Comparison of ENCODE assay signal across 8 cellular contexts in genomic region chr17:7850970-7851437, GRCh38. TPM values are rescaled to one million over a fixed set of nuclear protein-coding genes. Genes with fewer than 3 reads are reported as not detected.
DNase-seq lines count a peak whose midpoint lies in the region; ATAC-seq and TF ChIP-seq lines count a peak whose summit lies in the region.

No MANE protein-coding gene starts in this region.

- H3K27ac ChIP-seq in MM.1S (ENCODE audit: low read length), result no peak overlapping the region
- no peak overlapping the region for H3K27ac ChIP-seq in ovary

- peaks cover 13% of the 10 kb centered on the region for H3K4me1 ChIP-seq in MM.1S (ENCODE audit: low read length)
- peaks cover 2% of the 10 kb centered on the region for H3K4me1 ChIP-seq in ovary (ENCODE audit: insufficient read depth)
- H3K4me1 ChIP-seq in HAP-1, result peaks cover 12% of the 10 kb centered on the region

- intact Hi-C loops in ovary (cut with DNase I), result loop anchor here in 2 of 4 donors (5.0 to 10.0 kb wide), 2 partner anchors 106 to 109 kb away; no protein-coding TSS in a partner anchor

- ATAC-seq in GM18498 (IDR thresholded peaks at IDR 0.05; ENCODE audit: unreplicated experiment) (peak; percentile 2), GM21390 (IDR thresholded peaks at IDR 0.05; ENCODE audit: unreplicated experiment) (no peak), GM18502 (IDR thresholded peaks at IDR 0.05; ENCODE audit: poor library complexity, unreplicated experiment) (no peak)

- H3K27me3 ChIP-seq in MM.1S (replicated peaks; ENCODE audit: insufficient read depth, low read length) (no peaks in the 10 kb centered on the region), ovary (no peaks in the 10 kb centered on the region), HAP-1 (ENCODE audit: low read depth) (no peaks in the 10 kb centered on the region)

- no peak for TF ChIP-seq POLR2A in ovary (IDR thresholded peaks at IDR 0.05)

- H2AFZ ChIP-seq in MM.1S (ENCODE audit: low read length), result peak overlapping the region; percentile 55; the same call in 1 of the 2 replicates

- no peaks in the 10 kb centered on the region for H3K9me2 ChIP-seq in MM.1S (replicated peaks; ENCODE audit: insufficient read depth, low read length)

- no peaks in the 10 kb centered on the region for H3K9me3 ChIP-seq in MM.1S (replicated peaks; ENCODE audit: insufficient read depth, low read length)
- no peaks in the 10 kb centered on the region for H3K9me3 ChIP-seq in ovary
- H3K9me3 ChIP-seq in HAP-1, result no peaks in the 10 kb centered on the region

- H3K79me2 ChIP-seq in MM.1S (ENCODE audit: low read length), result peaks cover 11% of the 10 kb centered on the region

- WGBS in ovary, 3 donors, result 79 to 82% (median 80%) methylated on average over 13 of the region's 13 CpGs

- peak overlapping the region; percentile 45 for H3K9ac ChIP-seq in MM.1S (ENCODE audit: low read length)

- DNase-seq in MM.1S (no peak), cerebellar cortex (ENCODE audit: low spot score) (peak; percentile 14), ovary (peak in 4 of 5 donors; percentile 47 to 55 (median 48)), HAP-1 (ENCODE audit: low spot score in 2 of 2) (no peak), COLO829 (ENCODE audit: low spot score) (no peak)

- no peak for TF ChIP-seq EP300 in ovary (IDR thresholded peaks at IDR 0.05)

- no peaks in the 10 kb centered on the region for H4K20me1 ChIP-seq in MM.1S (ENCODE audit: insufficient read depth, low read length)

- H3K4me2 ChIP-seq in MM.1S (ENCODE audit: low read depth, low read length), result peak overlapping the region; percentile 80

- H3F3A ChIP-seq in MM.1S (ENCODE audit: insufficient read depth, low read length), result no peaks in the 10 kb centered on the region

- H3K4me3 ChIP-seq in MM.1S (ENCODE audit: low read length) (peak overlapping the region; percentile 64), ovary (no peak overlapping the region), HAP-1 (no peak overlapping the region; the same call in 1 of the 2 replicates)

- TF ChIP-seq CTCF in MM.1S (IDR thresholded peaks at IDR 0.05; ENCODE audit: low read length) (no peak), ovary (IDR thresholded peaks at IDR 0.05) (no peak)

- H3K36me3 ChIP-seq in MM.1S (replicated peaks; ENCODE audit: insufficient read depth, low read length) (no peaks in the 10 kb centered on the region), ovary (no peaks in the 10 kb centered on the region), HAP-1 (replicated peaks) (peaks cover 39% of the 10 kb centered on the region)

- in situ Hi-C loops in HAP-1 (cut with MboI; ENCODE audit: low sequenced_read_pairs), result no loop called here

RNA-seq across cellular contexts. Expression of gene TMEM88, which starts 3.9 kb away (rescaled TPM):
- total RNA-seq in ovary, result 10 to 100 TPM in 3 of 7 donors, 1 to 10 TPM in 4; 2.1 to 11.9 (median 8.2) TPM
- polyA plus RNA-seq in ovary, result 10 to 100 TPM in 1 of 2 donors, 1 to 10 TPM in 1; 5.5 to 17.8 TPM

RNA-seq across cellular contexts. Expression of gene NAA38, which starts 6.4 kb away (rescaled TPM):
- 10 to 100 TPM; 46.4 to 82.8 (median 54.6) TPM for total RNA-seq in ovary
- polyA plus RNA-seq in ovary, result 10 to 100 TPM in 1 of 2 donors, 1 to 10 TPM in 1; 4.6 to 59.1 TPM

RNA-seq across cellular contexts. Expression of gene CYB5D1, which starts 6.8 kb away (rescaled TPM):
- 10 to 100 TPM in 6 of 7 donors, 1 to 10 TPM in 1; 7.0 to 18.8 (median 16.1) TPM for total RNA-seq in ovary
- polyA plus RNA-seq in ovary, result 10 to 100 TPM; 10.8 to 22.2 TPM

RNA-seq across cellular contexts. Expression of gene KDM6B, which starts 17.0 kb away (rescaled TPM):
- 10 to 100 TPM; 13.7 to 80.8 (median 71.9) TPM for total RNA-seq in ovary
- polyA plus RNA-seq in ovary, result 10 to 100 TPM in 1 of 2 donors, 1 to 10 TPM in 1; 9.1 to 36.9 TPM

RNA-seq across cellular contexts. Expression of gene CHD3, which starts 37.6 kb away (rescaled TPM):
- 100 to 1,000 TPM in 4 of 7 donors, 10 to 100 TPM in 3; 65.7 to 145 (median 114) TPM for total RNA-seq in ovary
- polyA plus RNA-seq in ovary, result 100 to 1,000 TPM in 1 of 2 donors, 10 to 100 TPM in 1; 87.2 to 100 TPM

Comparison
In these comparisons a context has a peak if more than half of its experiments do, and no peak if none do; other contexts are left out.
1. DNase-seq: peak in cerebellar cortex (single experiment) and ovary (4 of 5); none in MM.1S (single experiment), HAP-1 (0 of 2) and COLO829 (single experiment).